ENCODE assay signal across 8 cellular contexts in genomic region chr19:58305065-58305931, GRCh38. TPM values are rescaled to one million over a fixed set of nuclear protein-coding genes. Genes with fewer than 3 reads are reported as not detected.
DNase-seq lines count a peak whose midpoint lies in the region; ATAC-seq, FAIRE-seq and TF ChIP-seq lines count a peak whose summit lies in the region.

Gene ERVK3-1, plus strand, starts transcription at chr19:58305377. Its CDS starts 6,792 bp downstream, at chr19:58312169.

- H3K36me3 ChIP-seq in left ventricle myocardium inferior: peaks cover 53% of the 10 kb centered on the region
- H3K36me3 ChIP-seq in psoas muscle (ENCODE audit: insufficient read depth in 1 of 2, low read depth in 1 of 2): peaks cover 2 to 46% of the 10 kb centered on the region in 2 donors

- H3K4me3 ChIP-seq in left ventricle myocardium inferior (peak within 1 kb of the TSS; percentile 96), psoas muscle (peak within 1 kb of the TSS; percentile 89)

- peaks cover 29% of the 10 kb centered on the region for H3K4me1 ChIP-seq in left ventricle myocardium inferior
- peaks cover 9% of the 10 kb centered on the region for H3K4me1 ChIP-seq in psoas muscle

- H3K27me3 Mint-ChIP-seq in T-helper 1 cell treated with Interleukin-12 subunit alpha and Interleukin-12 subunit beta and Interleukin-4 antibody, amounts not matched to agents 30 μg/mL and 1 μg/mL, for 36 hours (ENCODE audit: low read depth): no peaks in the 10 kb centered on the region

- H3K9me3 Mint-ChIP-seq in T-helper 1 cell treated with Interleukin-12 subunit alpha and Interleukin-12 subunit beta and Interleukin-4 antibody, amounts not matched to agents 30 μg/mL and 1 μg/mL, for 36 hours: peaks cover 22% of the 10 kb centered on the region

- FAIRE-seq in urothelium cell line (lab: Jason Lieb, UNC): peak; percentile 86

- peaks cover 71% of the 10 kb centered on the region for H3K36me3 Mint-ChIP-seq in T-helper 1 cell treated with Interleukin-12 subunit alpha and Interleukin-12 subunit beta and Interleukin-4 antibody, amounts not matched to agents 30 μg/mL and 1 μg/mL, for 36 hours (ENCODE audit: low read depth)

- ATAC-seq in HG02884 (IDR thresholded peaks at IDR 0.05; ENCODE audit: unreplicated experiment) (peak; percentile 95), psoas muscle (peak; percentile 100)

- peaks cover 33% of the 10 kb centered on the region for H3K4me1 Mint-ChIP-seq in T-helper 1 cell treated with Interleukin-12 subunit alpha and Interleukin-12 subunit beta and Interleukin-4 antibody, amounts not matched to agents 30 μg/mL and 1 μg/mL, for 36 hours (ENCODE audit: low read depth)

- no peaks in the 10 kb centered on the region for H3K27me3 ChIP-seq in left ventricle myocardium inferior (ENCODE audit: low read depth)
- H3K27me3 ChIP-seq in psoas muscle (ENCODE audit: insufficient read depth in 3 of 3, low read length in 2 of 3): no peaks in the 10 kb centered on the region

- peak within 1 kb of the TSS; percentile 96 for H3K4me3 Mint-ChIP-seq in T-helper 1 cell treated with Interleukin-12 subunit alpha and Interleukin-12 subunit beta and Interleukin-4 antibody, amounts not matched to agents 30 μg/mL and 1 μg/mL, for 36 hours

- in situ Hi-C loops in GM13977 (cut with MboI; ENCODE audit: low pct_unique_long_range_greater_than_20kb, low sequenced_read_pairs, unreplicated experiment): no loop called here

- H3K27ac Mint-ChIP-seq in T-helper 1 cell treated with Interleukin-12 subunit alpha and Interleukin-12 subunit beta and Interleukin-4 antibody, amounts not matched to agents 30 μg/mL and 1 μg/mL, for 36 hours: peak within 1 kb of the TSS; percentile 96

- WGBS in psoas muscle, 3 donors: 1% methylated on average over 55 of the region's 55 CpGs

- DNase-seq in GM13977 (ENCODE audit: low spot score) (peak; percentile 96), NCI-H1694 (lab: John Stamatoyannopoulos, UW) (peak; percentile 92), amniotic stem cell (lab: John Stamatoyannopoulos, UW) (peak; percentile 94), left ventricle myocardium inferior (peak; percentile 96), psoas muscle (peak; percentile 96 to 98), urothelium cell line (ENCODE audit: low spot score) (peak; percentile 95)

- peak within 1 kb of the TSS; percentile 93 for H3K27ac ChIP-seq in left ventricle myocardium inferior (replicated peaks)
- H3K27ac ChIP-seq in psoas muscle: peak within 1 kb of the TSS; percentile 93

- H3K9me3 ChIP-seq in left ventricle myocardium inferior (replicated peaks): no peaks in the 10 kb centered on the region
- H3K9me3 ChIP-seq in psoas muscle: peaks cover 13% of the 10 kb centered on the region

- TF ChIP-seq CTCF in GM13977 (IDR thresholded peaks at IDR 0.05; ENCODE audit: extremely low read depth, insufficient read depth, missing control alignments) (no peak), left ventricle myocardium inferior (IDR thresholded peaks at IDR 0.05; ENCODE audit: borderline replicate concordance) (peak; percentile 44), psoas muscle (IDR thresholded peaks at IDR 0.05) (peak; percentile 19)

- intact Hi-C loops in left ventricle myocardium inferior (cut with micrococcal nuclease) (no loop called here), psoas muscle (cut with DNase I) (loop anchor here in 1 of 2 donors (5.0 kb wide), 1 partner anchor 57 kb away; the partner anchor contains the start of gene ZNF497)

RNA-seq across cellular contexts. Expression of gene ERVK3-1, which starts in this region (rescaled TPM):
- 22.7 TPM for total RNA-seq in left ventricle myocardium inferior
- total RNA-seq in psoas muscle: 10 to 100 TPM; 13.9 to 33.3 (median 16.4) TPM
- polyA plus RNA-seq in psoas muscle: 10 to 100 TPM; 29.5 to 81.0 (median 77.4) TPM

Comparison
In these comparisons a context has a peak if more than half of its experiments do, and no peak if none do; other contexts are left out.
1. Peak in every context shown above with its lines: DNase-seq, ATAC-seq, H3K4me3 ChIP-seq and H3K27ac ChIP-seq.